In the genomic region with DNA sequence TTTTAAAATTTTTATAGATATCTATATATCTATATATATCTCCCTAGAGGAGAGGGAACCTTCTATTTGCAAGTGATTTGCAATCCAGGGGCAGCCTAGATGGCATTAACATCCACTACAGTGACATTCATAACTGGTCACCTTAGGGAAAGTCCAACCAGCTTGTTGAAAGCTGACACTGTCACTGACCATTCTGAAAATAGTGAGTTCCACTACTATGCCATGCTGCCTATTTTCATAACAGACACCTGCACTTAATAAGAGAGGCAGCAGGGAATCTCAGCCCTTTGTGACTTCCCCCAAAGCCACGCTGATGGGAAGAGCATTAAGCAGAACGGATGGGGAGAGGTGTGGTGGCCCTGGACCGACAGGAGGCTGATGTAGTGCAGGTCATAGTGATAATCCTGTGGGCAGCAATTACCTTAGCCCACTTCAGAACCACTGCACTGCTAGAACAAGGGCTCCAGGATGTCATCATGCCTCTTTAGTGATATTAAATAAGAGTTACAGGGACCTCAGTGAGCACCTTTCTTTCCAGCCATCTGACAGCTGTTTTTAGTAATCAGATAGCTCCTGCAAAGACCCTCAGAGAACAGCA, we compare ENCODE assay signal across 19 cellular contexts. TPM values are rescaled to one million over a fixed set of nuclear protein-coding genes. Genes with fewer than 3 reads are reported as not detected.
DNase-seq lines count a peak whose midpoint lies in the region; ATAC-seq and TF ChIP-seq lines count a peak whose summit lies in the region.
"Had no signal": no experiment of that assay in that cellular context is flagged by ENCODE, and none has a peak within 500 bp of the region (broad histone marks: within the 10 kb centered on the region; RNA-seq: fewer than 3 reads in every experiment).

No MANE protein-coding gene starts in this region.

- peaks cover 63% of the 10 kb centered on the region for H3K4me1 Mint-ChIP-seq in activated T-helper 2 cell treated with anti-CD3 and anti-CD28 coated beads, Interferon-gamma antibody, Interleukin-2, Interleukin-4, amounts not matched to agents 10 μg/mL and 5 μg/mL and 100 μg/mL, durations not matched to agents 14 hours and 24 hours and 36 hours (ENCODE audit: low read depth)
- H3K4me1 Mint-ChIP-seq in stimulated activated naive B cell treated with anti-CD40 and anti-IgM and Interleukin-4, amounts not matched to agents 10 μg/mL and 1 μg/mL and 100 μg/mL, for 72 hours = peaks cover 0 to 3% of the 10 kb centered on the region in 2 donors
- H3K4me1 Mint-ChIP-seq: B cell, IgD-negative memory B cell had no signal

- H3K9me3 Mint-ChIP-seq in activated T-helper 2 cell treated with anti-CD3 and anti-CD28 coated beads, Interferon-gamma antibody, Interleukin-2, Interleukin-4, amounts not matched to agents 10 μg/mL and 5 μg/mL and 100 μg/mL, durations not matched to agents 14 hours and 24 hours and 36 hours = peaks cover 4% of the 10 kb centered on the region
- H3K9me3 Mint-ChIP-seq in stimulated activated naive B cell treated with anti-CD40 and anti-IgM and Interleukin-4, amounts not matched to agents 10 μg/mL and 1 μg/mL and 100 μg/mL, for 72 hours = no peaks in the 10 kb centered on the region
- H3K9me3 Mint-ChIP-seq: IgD-negative memory B cell had no signal

- intact Hi-C loops in left cardiac atrium (cut with DNase I) = loop anchor here in 1 of 2 donors (5.0 kb wide), 1 partner anchor 51 kb away; a partner anchor contains a TSS
- intact Hi-C loops in Right ventricle myocardium inferior (cut with DNase I) = loop anchor here (5.0 kb wide), 1 partner anchor 41 kb away; no protein-coding TSS in a partner anchor
- intact Hi-C loops in activated T-helper 2 cell treated with anti-CD3 and anti-CD28 coated beads, Interferon-gamma antibody, Interleukin-2, Interleukin-4, amounts not matched to agents 10 μg/mL and 5 μg/mL and 100 μg/mL, durations not matched to agents 14 hours and 24 hours and 36 hours (cut with micrococcal nuclease) = no loop called here

- 62% methylated on average over 3 of the region's 3 CpGs for WGBS in hepatocyte (ENCODE audit: low lambda C conversion rate, missing lambda C conversion rate)

- ATAC-seq in left cardiac atrium = peak; percentile 45 to 52
- ATAC-seq in Right ventricle myocardium inferior = no peak
- no peak for ATAC-seq in stimulated activated naive B cell treated with anti-CD40 and anti-IgM and Interleukin-4, amounts not matched to agents 10 μg/mL and 1 μg/mL and 100 μg/mL, for 72 hours (replicated peaks)
- ATAC-seq in GM21423 (IDR thresholded peaks at IDR 0.05; ENCODE audit: unreplicated experiment) = no peak
- ATAC-seq: GM12878, HCT116 had no signal

- no peaks in the 10 kb centered on the region for H3K27me3 Mint-ChIP-seq in activated T-helper 2 cell treated with anti-CD3 and anti-CD28 coated beads, Interferon-gamma antibody, Interleukin-2, Interleukin-4, amounts not matched to agents 10 μg/mL and 5 μg/mL and 100 μg/mL, durations not matched to agents 14 hours and 24 hours and 36 hours (ENCODE audit: low read depth)
- H3K27me3 Mint-ChIP-seq in stimulated activated naive B cell treated with anti-CD40 and anti-IgM and Interleukin-4, amounts not matched to agents 10 μg/mL and 1 μg/mL and 100 μg/mL, for 72 hours = peaks cover 11% of the 10 kb centered on the region in 2 donors
- H3K27me3 Mint-ChIP-seq: B cell, IgD-negative memory B cell had no signal

- H3K36me3 ChIP-seq in osteoblast (ENCODE audit: insufficient read depth, low read length) (no peaks in the 10 kb centered on the region), hepatocyte (replicated peaks; ENCODE audit: insufficient read depth, low read depth) (no peaks in the 10 kb centered on the region)
- H3K36me3 ChIP-seq: spleen had no signal

- no peaks in the 10 kb centered on the region for H3K4me1 ChIP-seq in osteoblast (ENCODE audit: insufficient read depth, low read length)
- H3K4me1 ChIP-seq in hepatocyte (ENCODE audit: insufficient read depth) = no peaks in the 10 kb centered on the region

- H3K9me3 ChIP-seq in osteoblast (ENCODE audit: low read depth, low read length) = no peaks in the 10 kb centered on the region
- H3K9me3 ChIP-seq in hepatocyte (ENCODE audit: low read depth) = no peaks in the 10 kb centered on the region
- H3K9me3 ChIP-seq: spleen had no signal

- H3K4me3 Mint-ChIP-seq in activated T-helper 2 cell treated with anti-CD3 and anti-CD28 coated beads, Interferon-gamma antibody, Interleukin-2, Interleukin-4, amounts not matched to agents 10 μg/mL and 5 μg/mL and 100 μg/mL, durations not matched to agents 14 hours and 24 hours and 36 hours (ENCODE audit: low read depth) = no peak overlapping the region
- no peak overlapping the region for H3K4me3 Mint-ChIP-seq in stimulated activated naive B cell treated with anti-CD40 and anti-IgM and Interleukin-4, amounts not matched to agents 10 μg/mL and 1 μg/mL and 100 μg/mL, for 72 hours
- H3K4me3 Mint-ChIP-seq: activated naive CD4-positive, alpha-beta T cell treated with anti-CD3 and anti-CD28 coated beads for 36 hours; B cell; IgD-negative memory B cell; neural crest cell had no signal

- H3K4me3 ChIP-seq in osteoblast (ENCODE audit: insufficient read depth, low read length) (no peak overlapping the region), hepatocyte (no peak overlapping the region)
- H3K4me3 ChIP-seq: GM12878, spleen had no signal

- peaks cover 34% of the 10 kb centered on the region for H3K36me3 Mint-ChIP-seq in activated T-helper 2 cell treated with anti-CD3 and anti-CD28 coated beads, Interferon-gamma antibody, Interleukin-2, Interleukin-4, amounts not matched to agents 10 μg/mL and 5 μg/mL and 100 μg/mL, durations not matched to agents 14 hours and 24 hours and 36 hours (ENCODE audit: low read depth)
- no peaks in the 10 kb centered on the region for H3K36me3 Mint-ChIP-seq in stimulated activated naive B cell treated with anti-CD40 and anti-IgM and Interleukin-4, amounts not matched to agents 10 μg/mL and 1 μg/mL and 100 μg/mL, for 72 hours

- H2AFZ ChIP-seq in osteoblast (ENCODE audit: low read length) = no peak overlapping the region
- no peak overlapping the region for H2AFZ ChIP-seq in hepatocyte

- H3K79me2 ChIP-seq in osteoblast (ENCODE audit: insufficient read depth, low read length) = no peaks in the 10 kb centered on the region
- no peaks in the 10 kb centered on the region for H3K79me2 ChIP-seq in hepatocyte

- H3K27me3 ChIP-seq in osteoblast (ENCODE audit: insufficient read depth, low read length) (peaks cover 18% of the 10 kb centered on the region), hepatocyte (no peaks in the 10 kb centered on the region)
- H3K27me3 ChIP-seq: spleen had no signal

- DNase-seq in left cardiac atrium (no peak), Right ventricle myocardium inferior (ENCODE audit: missing footprints) (no peak), NCI-H524 (lab: John Stamatoyannopoulos, UW) (peak; percentile 89 to 92), osteoblast (ENCODE audit: insufficient read length, low spot score, missing footprints) (no peak), hepatocyte (ENCODE audit: low spot score) (no peak)
- DNase-seq in activated T-helper 2 cell treated with anti-CD3 and anti-CD28 coated beads, Interferon-gamma antibody, Interleukin-2, Interleukin-4, amounts not matched to agents 10 μg/mL and 5 μg/mL and 100 μg/mL, durations not matched to agents 14 hours and 24 hours and 36 hours (ENCODE audit: low spot score) = no peak
- DNase-seq in stimulated activated naive B cell treated with anti-CD40 and anti-IgM and Interleukin-4, amounts not matched to agents 10 μg/mL and 1 μg/mL and 100 μg/mL, for 72 hours = no peak
- DNase-seq: activated naive CD4-positive, alpha-beta T cell treated with anti-CD3 and anti-CD28 coated beads for 36 hours; GF-D8; hypothalamus; NCI-H2107; spleen had no signal

- H3K4me2 ChIP-seq in osteoblast (ENCODE audit: insufficient read depth, low read length) (no peak overlapping the region), hepatocyte (no peak overlapping the region)

- H3K27ac Mint-ChIP-seq in activated T-helper 2 cell treated with anti-CD3 and anti-CD28 coated beads, Interferon-gamma antibody, Interleukin-2, Interleukin-4, amounts not matched to agents 10 μg/mL and 5 μg/mL and 100 μg/mL, durations not matched to agents 14 hours and 24 hours and 36 hours = peak overlapping the region; percentile 24
- peak overlapping the region; percentile 56 for H3K27ac Mint-ChIP-seq in stimulated activated naive B cell treated with anti-CD40 and anti-IgM and Interleukin-4, amounts not matched to agents 10 μg/mL and 1 μg/mL and 100 μg/mL, for 72 hours
- H3K27ac Mint-ChIP-seq: activated naive CD4-positive, alpha-beta T cell treated with anti-CD3 and anti-CD28 coated beads for 36 hours; B cell had no signal

- H3K9me2 ChIP-seq in hepatocyte (replicated peaks; ENCODE audit: insufficient read depth) = no peaks in the 10 kb centered on the region

- H3K27ac ChIP-seq in osteoblast (ENCODE audit: low read depth, low read length) = no peak overlapping the region
- H3K27ac ChIP-seq in hepatocyte = no peak overlapping the region
- H3K27ac ChIP-seq: HL-60 had no signal

- H4K20me1 ChIP-seq in osteoblast (ENCODE audit: insufficient read depth, low read length) (no peaks in the 10 kb centered on the region), hepatocyte (ENCODE audit: insufficient read depth, poor library complexity, severe bottlenecking) (no peaks in the 10 kb centered on the region)

- TF ChIP-seq CTCF in osteoblast (IDR thresholded peaks at IDR 0.05; ENCODE audit: extremely low read depth, low read depth, low read length) (no peak), hepatocyte (IDR thresholded peaks at IDR 0.05; ENCODE audit: poor library complexity) (no peak)

RNA-seq across cellular contexts. Expression of a gene that starts 51.3 kb away (rescaled TPM):
- total RNA-seq in left cardiac atrium = 1 to 10 TPM; 5.3 to 5.7 TPM
- 5.9 TPM for total RNA-seq in Right ventricle myocardium inferior
- 10.7 and 11.6 TPM in 2 replicates for total RNA-seq in activated T-helper 2 cell treated with anti-CD3 and anti-CD28 coated beads, Interferon-gamma antibody, Interleukin-2, Interleukin-4, amounts not matched to agents 10 μg/mL and 5 μg/mL and 100 μg/mL, durations not matched to agents 14 hours and 24 hours and 36 hours
- total RNA-seq in osteoblast = under 0.01 and 0.29 TPM in 2 replicates
- 2.6 and 3.0 TPM in 2 replicates for total RNA-seq in hepatocyte
- 0.60 and 0.64 TPM in 2 replicates for polyA plus RNA-seq in hepatocyte

Comparison
In these comparisons a context has a peak if more than half of its experiments do, and no peak if none do; other contexts are left out.
1. ATAC-seq: peak in left cardiac atrium (2 of 2); none in Right ventricle myocardium inferior (single experiment), stimulated activated naive B cell treated with anti-CD40 and anti-IgM and Interleukin-4, amounts not matched to agents 10 μg/mL and 1 μg/mL and 100 μg/mL, for 72 hours (0 of 2) and GM21423 (single experiment).
2. DNase-seq: peak in NCI-H524 (2 of 2); none in left cardiac atrium (single experiment), Right ventricle myocardium inferior (single experiment), activated T-helper 2 cell treated with anti-CD3 and anti-CD28 coated beads, Interferon-gamma antibody, Interleukin-2, Interleukin-4, amounts not matched to agents 10 μg/mL and 5 μg/mL and 100 μg/mL, durations not matched to agents 14 hours and 24 hours and 36 hours (single experiment), stimulated activated naive B cell treated with anti-CD40 and anti-IgM and Interleukin-4, amounts not matched to agents 10 μg/mL and 1 μg/mL and 100 μg/mL, for 72 hours (single experiment), osteoblast (single experiment) and hepatocyte (single experiment).